27 cellular contexts compared by ENCODE assay signal in genomic region chr5:1288439-1289335, GRCh38. TPM values are rescaled to one million over a fixed set of nuclear protein-coding genes. Genes with fewer than 3 reads are reported as not detected.
A peak's percentile ranks its signal among the peaks of the same experiment; 100 is the strongest.
DNase-seq lines count a peak whose midpoint lies in the region; ATAC-seq, FAIRE-seq and TF ChIP-seq lines count a peak whose summit lies in the region.
"Had no signal": no experiment of that assay in that cellular context is flagged by ENCODE, and none has a peak within 500 bp of the region (broad histone marks: within the 10 kb centered on the region; RNA-seq: fewer than 3 reads in every experiment).

No MANE protein-coding gene starts in this region.

- H3K9me1 ChIP-seq in K562 (ENCODE audit: control insufficient read depth, insufficient read depth, low read length), result no peaks in the 10 kb centered on the region

- ATAC-seq in DND-41 (ENCODE audit: insufficient read depth, low read depth) (no peak), K562 (peak; percentile 52), HG02623 (IDR thresholded peaks at IDR 0.05; ENCODE audit: unreplicated experiment) (no peak)
- ATAC-seq: SK-N-SH treated with all-trans-retinoic acid at 6 μM for 48 hours had no signal

- POLR2A ChIA-PET in K562 (lab: Yijun Ruan, JAX), result interaction anchor here (1.1 to 1.2 kb wide), 2 partner anchors 9 to 27 kb away, joined by 3 to 4 read pairs; no protein-coding TSS in a partner anchor

- H3K36me3 ChIP-seq in DND-41 (ENCODE audit: insufficient read depth, low read length) (peaks cover 3% of the 10 kb centered on the region), K562 (ENCODE audit: control insufficient read depth, insufficient read depth, low read length) (no peaks in the 10 kb centered on the region), osteoblast (ENCODE audit: insufficient read depth, low read length) (no peaks in the 10 kb centered on the region), MG63 (no peaks in the 10 kb centered on the region)
- H3K36me3 ChIP-seq: BE2C, right atrium auricular region had no signal

- CTCF ChIA-PET in K562 (lab: Yijun Ruan, JAX; ENCODE audit: low intra/inter-chr PET ratio), result interaction anchor here (0.5 kb wide), 1 partner anchor 102 kb away, joined by 4 read pairs; no protein-coding TSS in a partner anchor

- no peak for TF ChIP-seq CTCF in DND-41 (IDR thresholded peaks at IDR 0.05; ENCODE audit: borderline replicate concordance, extremely low read depth, low read length, poor library complexity, severe bottlenecking)
- no peak for TF ChIP-seq CTCF in K562 (IDR thresholded peaks at IDR 0.05 in 2 of 3, conservative IDR thresholded peaks at IDR 0.05 in 1 of 3; ENCODE audit: insufficient read depth in 2 of 3, low read depth in 1 of 3, low read length in 3 of 3)
- no peak for TF ChIP-seq CTCF in osteoblast (IDR thresholded peaks at IDR 0.05; ENCODE audit: extremely low read depth, low read depth, low read length)

- H3K79me2 ChIP-seq in DND-41 (ENCODE audit: insufficient read depth, low read length), result peaks cover 21% of the 10 kb centered on the region
- no peaks in the 10 kb centered on the region for H3K79me2 ChIP-seq in K562 (ENCODE audit: control insufficient read depth, insufficient read depth, low read length)
- H3K79me2 ChIP-seq in osteoblast (ENCODE audit: insufficient read depth, low read length), result no peaks in the 10 kb centered on the region
- H3K79me2 ChIP-seq: parathyroid adenoma had no signal

- WGBS in K562 (ENCODE audit: insufficient coverage, low coverage, missing lambda C conversion rate), result 42% methylated on average over 35 of the region's 37 CpGs

- H3K27ac ChIP-seq in DND-41 (ENCODE audit: low read length), result peak overlapping the region; percentile 32; the same call in 1 of the 2 replicates
- no peak overlapping the region for H3K27ac ChIP-seq in K562 (ENCODE audit: extremely low read depth, low read depth, low read length)
- no peak overlapping the region for H3K27ac ChIP-seq in osteoblast (ENCODE audit: low read depth, low read length)
- H3K27ac ChIP-seq: parathyroid adenoma, right atrium auricular region, VCaP had no signal

- no peak overlapping the region for H3K4me2 ChIP-seq in DND-41 (ENCODE audit: insufficient read depth, low read length)
- no peak overlapping the region for H3K4me2 ChIP-seq in K562 (ENCODE audit: insufficient read depth, low read length)
- no peak overlapping the region for H3K4me2 ChIP-seq in osteoblast (ENCODE audit: insufficient read depth, low read length)

- DNase-seq in activated T-cell treated with anti-CD3 and anti-CD28 coated beads, Interleukin-2, amount 50 U/mL, for 1 hour, result peak; percentile 11
- DNase-seq in activated T-cell treated with anti-CD3 and anti-CD28 coated beads for 4 hours, result no peak
- DNase-seq in DND-41, result no peak
- no peak for DNase-seq in K562 (ENCODE audit: extremely low read depth in 1 of 4, low spot score in 3 of 4)
- DNase-seq in osteoblast (ENCODE audit: insufficient read length, low spot score, missing footprints), result peak; percentile 81
- DNase-seq in COLO829 (ENCODE audit: low spot score), result no peak
- no peak for DNase-seq in MG63
- DNase-seq: activated gamma-delta T cell; BE2C; GDM1; KBM-7; MM.1S; NCI-H1417 treated with DMSO at 0.1 percent for 48 hours; NCI-H2081; NCI-H345; NCI-H748 treated with DMSO at 0.1 percent for 48 hours; nephron progenitor cell; stimulated activated CD4-positive, alpha-beta T cell treated with anti-CD3 and anti-CD28 coated beads, Interleukin-4, amount 100 ng/mL, for 1 hour had no signal

- no peak for FAIRE-seq in K562 (lab: Jason Lieb, UNC)
- FAIRE-seq: islet of Langerhans had no signal

- H3K9ac ChIP-seq in DND-41 (ENCODE audit: low read depth, low read length) (no peak overlapping the region), K562 (ENCODE audit: insufficient read depth in 1 of 2, low read depth in 2 of 2, low read length in 2 of 2) (no peak overlapping the region)
- H3K9ac ChIP-seq: parathyroid adenoma had no signal

- H2AFZ ChIP-seq in DND-41 (ENCODE audit: low read depth, low read length) (no peak overlapping the region), K562 (ENCODE audit: low read depth, low read length) (no peak overlapping the region), osteoblast (ENCODE audit: low read length) (no peak overlapping the region)
- H2AFZ ChIP-seq: parathyroid adenoma had no signal

- in situ Hi-C loops in K562 (cut with MboI), result no loop called here

- H4K20me1 ChIP-seq in DND-41 (ENCODE audit: insufficient read depth, low read length), result no peaks in the 10 kb centered on the region; the same call in 1 of the 2 replicates
- peaks cover 9% of the 10 kb centered on the region; the same call in 1 of the 2 replicates for H4K20me1 ChIP-seq in K562 (replicated peaks; ENCODE audit: control insufficient read depth, insufficient read depth, low read length)
- H4K20me1 ChIP-seq in osteoblast (ENCODE audit: insufficient read depth, low read length), result no peaks in the 10 kb centered on the region

- H3K9me3 ChIP-seq in DND-41 (ENCODE audit: insufficient read depth, low read length, severe bottlenecking) (no peaks in the 10 kb centered on the region), K562 (replicated peaks; ENCODE audit: control insufficient read depth, insufficient read depth, low read depth, low read length) (no peaks in the 10 kb centered on the region), osteoblast (ENCODE audit: low read depth, low read length) (no peaks in the 10 kb centered on the region), MG63 (peaks cover 2% of the 10 kb centered on the region; the same call in 1 of the 2 replicates)
- H3K9me3 ChIP-seq: BE2C had no signal

- intact Hi-C loops in K562 (cut with micrococcal nuclease), result no loop called here

- no peaks in the 10 kb centered on the region for H3K27me3 ChIP-seq in DND-41 (ENCODE audit: insufficient read depth, low read length, poor library complexity)
- H3K27me3 ChIP-seq in K562 (ENCODE audit: control insufficient read depth in 2 of 2, insufficient read depth in 2 of 2, low read length in 2 of 2), result peaks cover 9 to 58% of the 10 kb centered on the region in 2 experiments
- no peaks in the 10 kb centered on the region for H3K27me3 ChIP-seq in osteoblast (ENCODE audit: insufficient read depth, low read length)
- no peaks in the 10 kb centered on the region for H3K27me3 ChIP-seq in MG63
- H3K27me3 ChIP-seq: BE2C, right atrium auricular region had no signal

- BruUV-seq in K562 (replicated peaks; lab: Mats Ljungman, UMichigan), result no TSS peak

- H3K4me3 ChIP-seq in DND-41 (ENCODE audit: low read depth in 1 of 2, low read length in 2 of 2) (no peak overlapping the region), K562 (no peak overlapping the region), osteoblast (ENCODE audit: insufficient read depth, low read length) (no peak overlapping the region), MG63 (no peak overlapping the region)
- H3K4me3 ChIP-seq: right atrium auricular region had no signal

- TF ChIP-seq EP300 in K562 (IDR thresholded peaks at IDR 0.05; ENCODE audit: low read length), result no peak

- H3K4me1 ChIP-seq in DND-41 (ENCODE audit: insufficient read depth, low read length) (peaks cover 14% of the 10 kb centered on the region), K562 (replicated peaks in 1 of 2; ENCODE audit: control insufficient read depth in 2 of 2, insufficient read depth in 2 of 2, low read length in 2 of 2) (peaks cover 0 to 38% of the 10 kb centered on the region in 2 experiments; a peak in 2 of 5 replicates), osteoblast (ENCODE audit: insufficient read depth, low read length) (no peaks in the 10 kb centered on the region)
- H3K4me1 ChIP-seq: BE2C, parathyroid adenoma, right atrium auricular region had no signal

- TF ChIP-seq POLR2A in K562 (conservative IDR thresholded peaks at IDR 0.05), result no peak

- TF ChIP-seq RAD21 in K562 (CRISPR knock-in tag; conservative IDR thresholded peaks at IDR 0.05 in 1 of 2, IDR thresholded peaks at IDR 0.05 in 1 of 2), result no peak

RNA-seq across cellular contexts. Expression of gene TERT, which starts 6.2 kb away (rescaled TPM):
- 14.2 and 54.7 TPM in 2 replicates for total RNA-seq in K562 (2011; cell fraction: chromatin; rRNA removed; ENCODE audit: low replicate concordance)
- 26.1 and 26.7 TPM in 2 replicates for total RNA-seq in K562 (2011; cell fraction: nucleolus; rRNA removed)
- 10.8 and 13.8 TPM in 2 replicates for total RNA-seq in K562 (2011; cell fraction: nucleoplasm; rRNA removed)
- total RNA-seq in K562 (2014; rRNA removed) (1.7 and 2.5 TPM in 2 replicates), K562 (2014; rRNA removed; fragmentation: Illumina TruSeq; extraction: Trizol) (0.41 and 0.44 TPM in 2 replicates), K562 (2015; rRNA removed; fragmentation: Illumina TruSeq; extraction: Trizol) (0.54 and 0.83 TPM in 2 replicates), K562 (2021) (3.3 and 3.4 TPM in 2 replicates), osteoblast (not detected in 2 replicates)
- polyA plus RNA-seq in K562 (2011; rRNA removed) (1.4 and 2.7 TPM in 2 replicates), K562 (2014; fragmentation: Illumina TruSeq; extraction: Trizol) (0.48 and 1.00 TPM in 2 replicates), K562 (2014; fragmentation: Nextera tagmentation; extraction: Ambion mirVana) (under 1 TPM in 1 of 2 experiments, not detected in 1; 0.08 TPM), K562 (2014; rRNA removed) (2.2 and 4.5 TPM in 2 replicates)
- 1.3 and 3.8 TPM in 2 replicates for polyA plus RNA-seq in K562 (2011; cell fraction: cytosol; rRNA removed)
- polyA plus RNA-seq in K562 (2011; cell fraction: nucleus; rRNA removed), result 15.4 and 32.7 TPM in 2 replicates
- polyA plus RNA-seq in K562 (2012), result 1.0 and 1.5 TPM in 2 replicates
- polyA minus RNA-seq in K562 (2011; rRNA and poly(A)+ RNA removed), result 0.69 and 1.6 TPM in 2 replicates
- polyA minus RNA-seq in K562 (2011; cell fraction: cytosol; rRNA and poly(A)+ RNA removed), result 1.7 and 5.3 TPM in 2 replicates
- polyA minus RNA-seq in K562 (2011; cell fraction: nucleus; rRNA and poly(A)+ RNA removed), result 8.1 and 11.4 TPM in 2 replicates
- 0.72 and 2.4 TPM in 2 replicates for total RNA-seq in MG63 (2014; rRNA removed; shearing (Covaris generic); ENCODE audit: low replicate concordance)
- total RNA-seq: cerebellum, right atrium auricular region, subcutaneous adipose tissue had no signal
- polyA plus RNA-seq: CD8-positive, alpha-beta memory T cell had no signal

RNA-seq across cellular contexts. Expression of gene CLPTM1L, which starts 56.2 kb away (rescaled TPM):
- 215 and 519 TPM in 2 replicates for total RNA-seq in K562 (2011; cell fraction: chromatin; rRNA removed; ENCODE audit: low replicate concordance)
- 574 and 584 TPM in 2 replicates for total RNA-seq in K562 (2011; cell fraction: nucleolus; rRNA removed)
- 409 and 456 TPM in 2 replicates for total RNA-seq in K562 (2011; cell fraction: nucleoplasm; rRNA removed)
- 217 and 249 TPM in 2 replicates for total RNA-seq in K562 (2014; rRNA removed)
- total RNA-seq in K562 (2014; rRNA removed; fragmentation: Illumina TruSeq; extraction: Trizol), result 132 and 136 TPM in 2 replicates
- total RNA-seq in K562 (2015; rRNA removed; fragmentation: Illumina TruSeq; extraction: Trizol), result 177 and 179 TPM in 2 replicates
- 145 and 152 TPM in 2 replicates for total RNA-seq in K562 (2021)
- 130 and 184 TPM in 2 replicates for polyA plus RNA-seq in K562 (2011; rRNA removed)
- polyA plus RNA-seq in K562 (2011; cell fraction: cytosol; rRNA removed), result 150 and 221 TPM in 2 replicates
- 196 and 245 TPM in 2 replicates for polyA plus RNA-seq in K562 (2011; cell fraction: nucleus; rRNA removed)
- polyA plus RNA-seq in K562 (2012), result 110 and 155 TPM in 2 replicates
- polyA plus RNA-seq in K562 (2014; fragmentation: Illumina TruSeq; extraction: Trizol), result 198 and 213 TPM in 2 replicates
- 10 to 100 TPM in 1 of 2 experiments, 1 to 10 TPM in 1; 3.5 to 14.1 TPM for polyA plus RNA-seq in K562 (2014; fragmentation: Nextera tagmentation; extraction: Ambion mirVana)
- 180 and 181 TPM in 2 replicates for polyA plus RNA-seq in K562 (2014; rRNA removed)
- 112 and 228 TPM in 2 replicates for polyA minus RNA-seq in K562 (2011; rRNA and poly(A)+ RNA removed)
- polyA minus RNA-seq in K562 (2011; cell fraction: cytosol; rRNA and poly(A)+ RNA removed), result 74.7 and 93.6 TPM in 2 replicates
- polyA minus RNA-seq in K562 (2011; cell fraction: nucleus; rRNA and poly(A)+ RNA removed), result 73.0 and 82.1 TPM in 2 replicates
- 134 and 139 TPM in 2 replicates for total RNA-seq in osteoblast
- total RNA-seq in MG63 (2014; rRNA removed; shearing (Covaris generic); ENCODE audit: low replicate concordance), result 543 and 925 TPM in 2 replicates

Comparison
In these comparisons a context has a peak if more than half of its experiments do, and no peak if none do; other contexts are left out.
1. DNase-seq: peak in activated T-cell treated with anti-CD3 and anti-CD28 coated beads, Interleukin-2, amount 50 U/mL, for 1 hour (single experiment) and osteoblast (single experiment); none in activated T-cell treated with anti-CD3 and anti-CD28 coated beads for 4 hours (single experiment), DND-41 (single experiment), K562 (0 of 4), COLO829 (single experiment) and MG63 (single experiment).